ENCODE assay signal across 1 cellular context in genomic region chr21:31866077-31866511, GRCh38.
A peak's percentile ranks its signal among the peaks of the same experiment; 100 is the strongest.
TF ChIP-seq lines count a peak whose summit lies in the region.

No MANE protein-coding gene starts in this region.

TF ChIP-seq in HEK293, 187 proteins besides CTCF, POLR2A, EP300 and RAD21 (continued from another document):
- TF ChIP-seq ZNF692 (tag by site-specific recombination; IDR thresholded peaks at IDR 0.05) (0 out of 2 replicates have a peak, but pooled peaks have one; percentile 41), ZNF561 (tag by site-specific recombination; IDR thresholded peaks at IDR 0.05; ENCODE audit: borderline replicate concordance) (no peak), KLF9 (tag by site-specific recombination; IDR thresholded peaks at IDR 0.05; ENCODE audit: low read depth) (no peak), ZBTB17 (tag by site-specific recombination; IDR thresholded peaks at IDR 0.05) (peak; percentile 69)
